In the genomic region with DNA sequence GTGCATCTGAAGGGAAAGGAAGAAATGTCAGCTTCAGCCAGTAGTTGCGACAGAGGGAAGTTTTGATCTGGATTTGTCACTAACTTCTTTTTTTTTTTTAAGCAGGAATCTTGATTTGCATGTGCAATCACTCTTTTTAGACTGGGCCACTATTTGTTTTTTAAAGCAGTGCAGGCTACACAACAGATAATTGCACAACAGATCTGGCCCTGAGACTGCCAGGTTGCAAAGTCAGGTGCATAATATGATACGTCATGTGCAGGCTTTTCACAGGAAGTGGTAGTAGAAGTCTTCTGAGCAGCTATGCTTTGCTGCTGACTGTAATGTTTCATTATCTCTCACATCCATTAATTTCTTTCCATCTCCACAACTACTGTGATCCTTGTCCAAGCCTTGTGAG, we compare ENCODE assay signal across 11 cellular contexts. TPM values are rescaled to one million over a fixed set of nuclear protein-coding genes. Genes with fewer than 3 reads are reported as not detected.
A peak's percentile ranks its signal among the peaks of the same experiment; 100 is the strongest.
DNase-seq lines count a peak whose midpoint lies in the region; ATAC-seq, FAIRE-seq and TF ChIP-seq lines count a peak whose summit lies in the region.
"Had no signal": no experiment of that assay in that cellular context is flagged by ENCODE, and none has a peak within 500 bp of the region (broad histone marks: within the 10 kb centered on the region; RNA-seq: fewer than 3 reads in every experiment).

No MANE protein-coding gene starts in this region.

- H3K9me3 ChIP-seq in pancreas: no peaks in the 10 kb centered on the region

- H3K27me3 Mint-ChIP-seq in activated CD4-positive, alpha-beta T cell treated with anti-CD3 and anti-CD28 coated beads, Interleukin-2, amount 10 ng/mL, durations not matched to agents 24 days and 14 days: no peaks in the 10 kb centered on the region
- H3K27me3 Mint-ChIP-seq: IgD-negative memory B cell had no signal

- WGBS in pancreas, 2 donors: 18 to 28% methylated on average over 2 of the region's 2 CpGs

- no peaks in the 10 kb centered on the region for H3K9me3 Mint-ChIP-seq in activated CD4-positive, alpha-beta T cell treated with anti-CD3 and anti-CD28 coated beads, Interleukin-2, amount 10 ng/mL, durations not matched to agents 24 days and 14 days
- peaks cover 0 to 4% of the 10 kb centered on the region in 2 donors for H3K9me3 Mint-ChIP-seq in activated naive CD4-positive, alpha-beta T cell treated with anti-CD3 and anti-CD28 coated beads, Interleukin-2, amount 50 U/mL, for 72 hours
- H3K9me3 Mint-ChIP-seq: IgD-negative memory B cell had no signal

- peak overlapping the region; percentile 84 for H3K27ac Mint-ChIP-seq in activated CD4-positive, alpha-beta T cell treated with anti-CD3 and anti-CD28 coated beads, Interleukin-2, amount 10 ng/mL, durations not matched to agents 24 days and 14 days
- peak overlapping the region; percentile 53 to 73 for H3K27ac Mint-ChIP-seq in activated naive CD4-positive, alpha-beta T cell treated with anti-CD3 and anti-CD28 coated beads, Interleukin-2, amount 50 U/mL, for 72 hours
- H3K27ac Mint-ChIP-seq: IgD-negative memory B cell had no signal

- FAIRE-seq in pancreas (lab: Jason Lieb, UNC): no peak
- FAIRE-seq: GM12878 had no signal

- H3K27ac ChIP-seq in pancreas: peak overlapping the region in 1 of 4 donors; percentile 27
- H3K27ac ChIP-seq: foreskin keratinocyte had no signal

- intact Hi-C loops in activated CD4-positive, alpha-beta T cell treated with anti-CD3 and anti-CD28 coated beads, Interleukin-2, amount 10 ng/mL, durations not matched to agents 24 days and 14 days (cut with micrococcal nuclease): loop anchor here (2.0 to 5.0 kb wide), 4 partner anchors 63 to 251 kb away; no protein-coding TSS in a partner anchor
- intact Hi-C loops in pancreas (cut with DNase I): loop anchor here in 1 of 3 donors (5.0 kb wide), 1 partner anchor 426 kb away; no protein-coding TSS in a partner anchor

- peaks cover 21% of the 10 kb centered on the region for H3K36me3 Mint-ChIP-seq in activated CD4-positive, alpha-beta T cell treated with anti-CD3 and anti-CD28 coated beads, Interleukin-2, amount 10 ng/mL, durations not matched to agents 24 days and 14 days (ENCODE audit: low read depth)
- peaks cover 0 to 17% of the 10 kb centered on the region in 2 donors for H3K36me3 Mint-ChIP-seq in activated naive CD4-positive, alpha-beta T cell treated with anti-CD3 and anti-CD28 coated beads, Interleukin-2, amount 50 U/mL, for 72 hours
- H3K36me3 Mint-ChIP-seq: IgD-negative memory B cell had no signal

- peak; percentile 65 for ATAC-seq in HG03103 (IDR thresholded peaks at IDR 0.05; ENCODE audit: low read depth, unreplicated experiment)
- peak; percentile 96 for ATAC-seq in activated naive CD4-positive, alpha-beta T cell treated with anti-CD3 and anti-CD28 coated beads, Interleukin-2, amount 50 U/mL, for 72 hours
- ATAC-seq in pancreas: peak; percentile 81 to 89 (median 86)
- ATAC-seq in HG03571 (IDR thresholded peaks at IDR 0.05; ENCODE audit: unreplicated experiment): no peak
- ATAC-seq: foreskin keratinocyte, GM12878 had no signal

- H3K4me3 ChIP-seq in pancreas: no peak overlapping the region
- H3K4me3 ChIP-seq: GM12878 had no signal

- TF ChIP-seq CTCF in pancreas (IDR thresholded peaks at IDR 0.05): no peak

- peaks cover 0 to 14% (median 12%) of the 10 kb centered on the region in 3 donors for H3K4me1 ChIP-seq in pancreas
- H3K4me1 ChIP-seq: foreskin keratinocyte had no signal

- H3K4me1 Mint-ChIP-seq in activated CD4-positive, alpha-beta T cell treated with anti-CD3 and anti-CD28 coated beads, Interleukin-2, amount 10 ng/mL, durations not matched to agents 24 days and 14 days: peaks cover 20% of the 10 kb centered on the region

- no peaks in the 10 kb centered on the region for H3K36me3 ChIP-seq in pancreas

- H3K4me3 Mint-ChIP-seq in activated CD4-positive, alpha-beta T cell treated with anti-CD3 and anti-CD28 coated beads, Interleukin-2, amount 10 ng/mL, durations not matched to agents 24 days and 14 days: peak overlapping the region; percentile 41
- H3K4me3 Mint-ChIP-seq: IgD-negative memory B cell had no signal

- no peaks in the 10 kb centered on the region for H3K27me3 ChIP-seq in pancreas
- H3K27me3 ChIP-seq: foreskin keratinocyte had no signal

- peak; percentile 76 for DNase-seq in activated CD4-positive, alpha-beta T cell treated with anti-CD3 and anti-CD28 coated beads, Interleukin-2, amount 10 ng/mL, durations not matched to agents 24 days and 14 days
- no peak for DNase-seq in activated CD4-positive, alpha-beta T cell treated with anti-CD3 and anti-CD28 coated beads, Interleukin-2, amount 50 U/mL, for 1 hour
- no peak for DNase-seq in activated naive CD4-positive, alpha-beta T cell treated with anti-CD3 and anti-CD28 coated beads, Interleukin-2, amount 50 U/mL, for 72 hours (ENCODE audit: low spot score in 2 of 2)
- DNase-seq in pancreas (peak in 1 of 6 donors; percentile 46), kidney glomerular epithelial cell (lab: John Stamatoyannopoulos, UW) (no peak), NCI-H226 (no peak)
- DNase-seq: foreskin keratinocyte had no signal

RNA-seq across cellular contexts. Expression of gene PFDN4, which starts 13.5 kb away (rescaled TPM):
- 72.2 and 80.5 TPM in 2 replicates for total RNA-seq in activated CD4-positive, alpha-beta T cell treated with anti-CD3 and anti-CD28 coated beads, Interleukin-2, amount 10 ng/mL, durations not matched to agents 24 days and 14 days
- total RNA-seq in activated naive CD4-positive, alpha-beta T cell treated with anti-CD3 and anti-CD28 coated beads, Interleukin-2, amount 50 U/mL, for 72 hours: 10 to 100 TPM; 52.0 to 62.1 TPM
- total RNA-seq in pancreas: 10 to 100 TPM in 2 of 6 donors, 1 to 10 TPM in 4; 7.7 to 13.2 (median 8.9) TPM
- polyA plus RNA-seq in pancreas: 10 to 100 TPM; 29.0 to 32.9 TPM

RNA-seq across cellular contexts. Expression of gene CYP24A1, which starts 47.6 kb away (rescaled TPM):
- total RNA-seq in activated CD4-positive, alpha-beta T cell treated with anti-CD3 and anti-CD28 coated beads, Interleukin-2, amount 10 ng/mL, durations not matched to agents 24 days and 14 days: not detected in 2 replicates
- not detected for total RNA-seq in activated naive CD4-positive, alpha-beta T cell treated with anti-CD3 and anti-CD28 coated beads, Interleukin-2, amount 50 U/mL, for 72 hours
- under 1 TPM in 1 of 6 donors, not detected in 5; 0.09 TPM for total RNA-seq in pancreas
- polyA plus RNA-seq in pancreas: not detected
- polyA plus RNA-seq: GM12878, IgD-negative memory B cell had no signal
